14 cellular contexts compared by ENCODE assay signal in the genomic region with DNA sequence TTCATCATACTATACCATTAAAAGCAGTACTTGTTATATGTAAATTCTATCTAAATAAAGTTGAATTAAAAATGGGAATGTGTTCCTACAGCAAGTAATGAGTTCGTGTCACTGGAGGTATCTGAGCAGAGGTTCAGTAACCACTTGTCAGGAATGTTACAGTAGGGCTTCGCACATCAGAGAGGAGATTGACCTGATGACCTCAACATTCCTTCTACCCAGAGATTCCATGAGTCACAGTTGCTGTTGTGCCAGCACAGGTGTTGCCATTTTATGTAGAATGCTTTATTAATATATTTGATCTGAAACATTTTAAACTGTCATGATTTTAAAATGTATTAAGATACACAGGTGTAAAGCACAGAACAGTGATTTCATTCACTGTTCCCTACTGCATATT.
A peak's percentile ranks its signal among the peaks of the same experiment; 100 is the strongest.
DNase-seq lines count a peak whose midpoint lies in the region; ATAC-seq, FAIRE-seq and TF ChIP-seq lines count a peak whose summit lies in the region.
"Had no signal": no experiment of that assay in that cellular context is flagged by ENCODE, and none has a peak within 500 bp of the region (broad histone marks: within the 10 kb centered on the region; RNA-seq: fewer than 3 reads in every experiment).

No MANE protein-coding gene starts in this region.

- POLR2A ChIA-PET in HCT116 (lab: Charles Lee): no interaction called here

- DNase-seq in HCT116 (ENCODE audit: low read depth, low spot score) (peak; percentile 76), RWPE2 (ENCODE audit: low spot score) (no peak), fibroblast of lung (ENCODE audit: low read depth in 2 of 2) (peak; percentile 4 to 66), pancreas (no peak), nucleus accumbens (lab: John Stamatoyannopoulos, UW) (no peak), superior temporal gyrus (ENCODE audit: extremely low spot score) (no peak), UCSD-AML1 (lab: John Stamatoyannopoulos, UW; ENCODE audit: unreplicated experiment) (no peak), AML-193 (lab: John Stamatoyannopoulos, UW) (no peak)
- DNase-seq: COR-L47; dorsolateral prefrontal cortex; naive thymus-derived CD4-positive, alpha-beta T cell; NCI-H2171 treated with DMSO at 0.1 percent for 48 hours; uterus had no signal

- H3K4me2 ChIP-seq in HCT116 (ENCODE audit: low read length) (peak overlapping the region; percentile 45), fibroblast of lung (ENCODE audit: extremely low read depth, insufficient read depth, low read length) (no peak overlapping the region)

- no peaks in the 10 kb centered on the region for H3K9me2 ChIP-seq in HCT116 (ENCODE audit: insufficient read depth)

- H2AFZ ChIP-seq in HCT116 (ENCODE audit: low read depth, low read length, poor library complexity, severe bottlenecking): no peak overlapping the region
- H2AFZ ChIP-seq in fibroblast of lung (ENCODE audit: low read length): no peak overlapping the region

- no peak overlapping the region; the same call in 1 of the 2 replicates for H3K27ac ChIP-seq in HCT116 (ENCODE audit: low read depth, low read length)
- no peak overlapping the region for H3K27ac ChIP-seq in RWPE2 (ENCODE audit: poor library complexity, severe bottlenecking)
- H3K27ac ChIP-seq in fibroblast of lung (ENCODE audit: insufficient read depth, low read length): no peak overlapping the region
- H3K27ac ChIP-seq in pancreas: no peak overlapping the region
- H3K27ac ChIP-seq: dorsolateral prefrontal cortex, uterus had no signal

- TF ChIP-seq RAD21 in HCT116 (IDR thresholded peaks at IDR 0.05; ENCODE audit: low read depth): 0 out of 2 replicates have a peak, but pooled peaks have one; percentile 12

- H3K4me3 ChIP-seq in HCT116 (replicated peaks in 1 of 2; ENCODE audit: low read depth in 1 of 2, low read length in 2 of 2): no peak overlapping the region
- no peak overlapping the region for H3K4me3 ChIP-seq in RWPE2 (ENCODE audit: severe bottlenecking)
- no peak overlapping the region for H3K4me3 ChIP-seq in fibroblast of lung (replicated peaks in 1 of 4; ENCODE audit: control extremely low read depth in 1 of 4, insufficient read depth in 1 of 4, low read depth in 3 of 4, low read length in 4 of 4)
- H3K4me3 ChIP-seq in pancreas: no peak overlapping the region
- H3K4me3 ChIP-seq: dorsolateral prefrontal cortex, uterus had no signal

- no TSS peak for BruUV-seq in HCT116 (replicated peaks; lab: Mats Ljungman, UMichigan)

- TF ChIP-seq CTCF in HCT116 (IDR thresholded peaks at IDR 0.05 in 2 of 3, conservative IDR thresholded peaks at IDR 0.05 in 1 of 3; ENCODE audit: borderline replicate concordance in 1 of 3, insufficient read depth in 1 of 3, low read depth in 2 of 3, low read length in 2 of 3) (no peak), RWPE2 (IDR thresholded peaks at IDR 0.05; ENCODE audit: poor library complexity, severe bottlenecking) (no peak), fibroblast of lung (conservative IDR thresholded peaks at IDR 0.05 in 1 of 2, IDR thresholded peaks at IDR 0.05 in 1 of 2; ENCODE audit: low read depth in 1 of 2, low read length in 2 of 2) (no peak), pancreas (IDR thresholded peaks at IDR 0.05) (no peak)

- H3K9ac ChIP-seq in HCT116 (ENCODE audit: low read length): no peak overlapping the region; the same call in 1 of the 2 replicates
- H3K9ac ChIP-seq in fibroblast of lung (ENCODE audit: insufficient read depth, low read length): no peak overlapping the region

- H3K27me3 ChIP-seq in HCT116 (ENCODE audit: insufficient read depth, low read length) (no peaks in the 10 kb centered on the region), RWPE2 (ENCODE audit: insufficient read depth, poor library complexity, severe bottlenecking) (no peaks in the 10 kb centered on the region), fibroblast of lung (ENCODE audit: control insufficient read depth, insufficient read depth, low read length) (no peaks in the 10 kb centered on the region), pancreas (no peaks in the 10 kb centered on the region)
- H3K27me3 ChIP-seq: dorsolateral prefrontal cortex, uterus had no signal

- CTCF ChIA-PET in HCT116 (lab: Charles Lee): no interaction called here

- H3K4me1 ChIP-seq in HCT116 (ENCODE audit: control insufficient read depth in 1 of 2, insufficient read depth in 2 of 2, low read length in 2 of 2): peaks cover 15 to 18% of the 10 kb centered on the region in 2 experiments
- H3K4me1 ChIP-seq in RWPE2 (ENCODE audit: insufficient read depth, poor library complexity, severe bottlenecking): no peaks in the 10 kb centered on the region
- H3K4me1 ChIP-seq in fibroblast of lung (ENCODE audit: control insufficient read depth, extremely low read depth, insufficient read depth, low read length): no peaks in the 10 kb centered on the region
- no peaks in the 10 kb centered on the region for H3K4me1 ChIP-seq in pancreas
- H3K4me1 ChIP-seq: uterus had no signal

- WGBS in pancreas, 2 donors: 56 to 74% methylated on average over 2 of the region's 2 CpGs

- H3K9me3 ChIP-seq in HCT116 (ENCODE audit: control insufficient read depth in 1 of 2, insufficient read depth in 1 of 2, low read depth in 1 of 2, low read length in 2 of 2): no peaks in the 10 kb centered on the region
- no peaks in the 10 kb centered on the region for H3K9me3 ChIP-seq in RWPE2 (ENCODE audit: severe bottlenecking)
- no peaks in the 10 kb centered on the region for H3K9me3 ChIP-seq in fibroblast of lung (ENCODE audit: control insufficient read depth, insufficient read depth, low read depth, low read length)
- no peaks in the 10 kb centered on the region for H3K9me3 ChIP-seq in pancreas
- H3K9me3 ChIP-seq: uterus had no signal

- no peak for TF ChIP-seq POLR2A in HCT116 (IDR thresholded peaks at IDR 0.05; ENCODE audit: borderline replicate concordance, extremely low read depth, insufficient read depth, insufficient read length)

- H4K20me1 ChIP-seq in HCT116 (ENCODE audit: insufficient read depth) (no peaks in the 10 kb centered on the region), fibroblast of lung (ENCODE audit: control insufficient read depth, extremely low read depth, insufficient read depth, low read length) (no peaks in the 10 kb centered on the region)

- ATAC-seq in HCT116 (peak; percentile 99), RWPE2 (ENCODE audit: low read depth) (peak; percentile 99), pancreas (peak; percentile 49 to 82 (median 64))
- ATAC-seq: naive thymus-derived CD4-positive, alpha-beta T cell had no signal

- H3K36me3 ChIP-seq in HCT116 (ENCODE audit: control insufficient read depth in 1 of 2, insufficient read depth in 2 of 2, low read length in 2 of 2) (no peaks in the 10 kb centered on the region), RWPE2 (ENCODE audit: low read depth) (peaks cover 21% of the 10 kb centered on the region), fibroblast of lung (ENCODE audit: control insufficient read depth, insufficient read depth, low read length) (no peaks in the 10 kb centered on the region), pancreas (peaks cover 0 to 15% (median 0%) of the 10 kb centered on the region in 3 donors)
- H3K36me3 ChIP-seq: uterus had no signal

- intact Hi-C loops in HCT116 (cut with micrococcal nuclease): loop anchor here (10.0 kb wide), 1 partner anchor 142 kb away; the partner anchor contains the start of gene NR4A3
- intact Hi-C loops in pancreas (cut with DNase I): loop anchor here in 1 of 3 donors (10.0 kb wide), 1 partner anchor 62 kb away; the partner anchor contains the start of gene STX17

- no peak for FAIRE-seq in pancreas (lab: Jason Lieb, UNC)
- FAIRE-seq: GM12891 had no signal

- RAD21 ChIA-PET in HCT116 (lab: Charles Lee; ENCODE audit: low non-redundant PET in 1 of 2, low total read pairs in 2 of 2, uncharacterized antibody in 2 of 2, unreplicated experiment in 2 of 2): no interaction called here

- H3K79me2 ChIP-seq in HCT116 (ENCODE audit: insufficient read depth, low read length) (no peaks in the 10 kb centered on the region), fibroblast of lung (ENCODE audit: control insufficient read depth, insufficient read depth, low read length) (no peaks in the 10 kb centered on the region)

TF ChIP-seq in HCT116, 20 proteins besides CTCF, POLR2A, EP300 and RAD21 (continues in another document):
- TF ChIP-seq, protein P1, sequence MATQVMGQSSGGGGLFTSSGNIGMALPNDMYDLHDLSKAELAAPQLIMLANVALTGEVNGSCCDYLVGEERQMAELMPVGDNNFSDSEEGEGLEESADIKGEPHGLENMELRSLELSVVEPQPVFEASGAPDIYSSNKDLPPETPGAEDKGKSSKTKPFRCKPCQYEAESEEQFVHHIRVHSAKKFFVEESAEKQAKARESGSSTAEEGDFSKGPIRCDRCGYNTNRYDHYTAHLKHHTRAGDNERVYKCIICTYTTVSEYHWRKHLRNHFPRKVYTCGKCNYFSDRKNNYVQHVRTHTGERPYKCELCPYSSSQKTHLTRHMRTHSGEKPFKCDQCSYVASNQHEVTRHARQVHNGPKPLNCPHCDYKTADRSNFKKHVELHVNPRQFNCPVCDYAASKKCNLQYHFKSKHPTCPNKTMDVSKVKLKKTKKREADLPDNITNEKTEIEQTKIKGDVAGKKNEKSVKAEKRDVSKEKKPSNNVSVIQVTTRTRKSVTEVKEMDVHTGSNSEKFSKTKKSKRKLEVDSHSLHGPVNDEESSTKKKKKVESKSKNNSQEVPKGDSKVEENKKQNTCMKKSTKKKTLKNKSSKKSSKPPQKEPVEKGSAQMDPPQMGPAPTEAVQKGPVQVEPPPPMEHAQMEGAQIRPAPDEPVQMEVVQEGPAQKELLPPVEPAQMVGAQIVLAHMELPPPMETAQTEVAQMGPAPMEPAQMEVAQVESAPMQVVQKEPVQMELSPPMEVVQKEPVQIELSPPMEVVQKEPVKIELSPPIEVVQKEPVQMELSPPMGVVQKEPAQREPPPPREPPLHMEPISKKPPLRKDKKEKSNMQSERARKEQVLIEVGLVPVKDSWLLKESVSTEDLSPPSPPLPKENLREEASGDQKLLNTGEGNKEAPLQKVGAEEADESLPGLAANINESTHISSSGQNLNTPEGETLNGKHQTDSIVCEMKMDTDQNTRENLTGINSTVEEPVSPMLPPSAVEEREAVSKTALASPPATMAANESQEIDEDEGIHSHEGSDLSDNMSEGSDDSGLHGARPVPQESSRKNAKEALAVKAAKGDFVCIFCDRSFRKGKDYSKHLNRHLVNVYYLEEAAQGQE (IDR thresholded peaks at IDR 0.05; ENCODE audit: low read depth): no peak
- TF ChIP-seq, protein P2, sequence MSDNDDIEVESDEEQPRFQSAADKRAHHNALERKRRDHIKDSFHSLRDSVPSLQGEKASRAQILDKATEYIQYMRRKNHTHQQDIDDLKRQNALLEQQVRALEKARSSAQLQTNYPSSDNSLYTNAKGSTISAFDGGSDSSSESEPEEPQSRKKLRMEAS (IDR thresholded peaks at IDR 0.05): peak; percentile 65
- TF ChIP-seq FOSL1 (IDR thresholded peaks at IDR 0.05; ENCODE audit: low read depth): peak; percentile 75
- peak; percentile 46; the same call in 1 of the 2 replicates for TF ChIP-seq CBX3 (IDR thresholded peaks at IDR 0.05; ENCODE audit: low read depth)
- TF ChIP-seq ATF3 (IDR thresholded peaks at IDR 0.05): no peak
- no peak for TF ChIP-seq SRF (IDR thresholded peaks at IDR 0.05; ENCODE audit: low read depth)
- TF ChIP-seq SIN3A (IDR thresholded peaks at IDR 0.05; ENCODE audit: low read depth): no peak

Comparison
In these comparisons a context has a peak if more than half of its experiments do, and no peak if none do; other contexts are left out.
1. DNase-seq: peak in HCT116 (single experiment) and fibroblast of lung (2 of 2); none in RWPE2 (single experiment), pancreas (0 of 6), nucleus accumbens (0 of 56), superior temporal gyrus (single experiment), UCSD-AML1 (single experiment) and AML-193 (0 of 2).
2. Peak in every context shown above with its lines, with median percentiles within 50 percentile points of each other: ATAC-seq.